Comparison of ENCODE assay signal across 22 cellular contexts in genomic region chr15:63080638-63081250, GRCh38. TPM values are rescaled to one million over a fixed set of nuclear protein-coding genes. Genes with fewer than 3 reads are reported as not detected.
DNase-seq lines count a peak whose midpoint lies in the region; ATAC-seq and TF ChIP-seq lines count a peak whose summit lies in the region.
"Had no signal": no experiment of that assay in that cellular context is flagged by ENCODE, and none has a peak within 500 bp of the region (broad histone marks: within the 10 kb centered on the region; RNA-seq: fewer than 3 reads in every experiment).

No MANE protein-coding gene starts in this region.

- H3K4me1 ChIP-seq in heart right ventricle (peaks cover 3 to 31% (median 13%) of the 10 kb centered on the region in 9 donors), gastrocnemius medialis (peaks cover 12 to 15% of the 10 kb centered on the region in 2 donors)
- H3K4me1 ChIP-seq: SJCRH30 had no signal

- TF ChIP-seq POLR2A in gastrocnemius medialis (IDR thresholded peaks at IDR 0.05) = no peak

- H3K4me3 ChIP-seq in heart right ventricle (no peak overlapping the region), gastrocnemius medialis (no peak overlapping the region), H7 (ENCODE audit: insufficient read depth, low read depth, low read length) (no peak overlapping the region)
- H3K4me3 ChIP-seq: cardiac muscle cell, left lung, SJCRH30, smooth muscle cell, transverse colon had no signal

- H3K9me3 ChIP-seq in heart right ventricle = no peaks in the 10 kb centered on the region
- no peaks in the 10 kb centered on the region for H3K9me3 ChIP-seq in gastrocnemius medialis
- H3K9me3 ChIP-seq: left lung, SJCRH30, transverse colon had no signal

- in situ Hi-C loops in gastrocnemius medialis (cut with MboI; ENCODE audit: low sequenced_read_pairs in 4 of 4) = no loop called here

- intact Hi-C loops in heart right ventricle (cut with DNase I) = no loop called here
- intact Hi-C loops in gastrocnemius medialis (cut with DNase I; ENCODE audit: low total_unique reads) = no loop called here
- intact Hi-C loops in left colon (cut with DNase I, micrococcal nuclease) = no loop called here

- 71 to 77% methylated on average over 10 of the region's 10 CpGs for WGBS in heart right ventricle, 2 donors

- H3K27ac ChIP-seq in heart right ventricle (peak overlapping the region; percentile 37 to 83 (median 64)), gastrocnemius medialis (peak overlapping the region; percentile 15 to 73 (median 60))
- H3K27ac ChIP-seq: 22Rv1, cardiac muscle cell, left lung, SJCRH30, VCaP had no signal

- no peaks in the 10 kb centered on the region for H3K36me3 ChIP-seq in heart right ventricle
- no peaks in the 10 kb centered on the region for H3K36me3 ChIP-seq in gastrocnemius medialis
- no peaks in the 10 kb centered on the region for H3K36me3 ChIP-seq in H7 (replicated peaks; ENCODE audit: control insufficient read depth, insufficient read depth, low read length)
- H3K36me3 ChIP-seq: cardiac muscle cell, left lung, SJCRH30, transverse colon had no signal

- peak; percentile 39 for DNase-seq in DMS 273 (lab: John Stamatoyannopoulos, UW; ENCODE audit: unreplicated experiment)
- DNase-seq in DMS 273 treated with DMSO at 0.1 percent for 48 hours (lab: John Stamatoyannopoulos, UW) = no peak
- DNase-seq in NCI-H69 (lab: John Stamatoyannopoulos, UW) = peak; percentile 40
- DNase-seq in heart right ventricle = no peak
- DNase-seq in gastrocnemius medialis = peak; percentile 30 to 69
- DNase-seq in cerebellar cortex (ENCODE audit: low spot score) = no peak
- DNase-seq in H7 = no peak
- no peak for DNase-seq in left colon
- DNase-seq: activated CD4-positive, alpha-beta T cell treated with anti-CD3 and anti-CD28 coated beads, Interleukin-2, amount 50 U/mL, for 48 hours; activated naive CD4-positive, alpha-beta T cell; amygdala; left lung; NCI-H1105; NCI-H748 treated with DMSO at 0.1 percent for 48 hours; SJCRH30; stimulated activated CD4-positive, alpha-beta T cell treated with anti-CD3 and anti-CD28 coated beads, Interleukin-2, amount 100 ng/mL, for 48 hours; T-helper 2 cell; transverse colon had no signal

- ATAC-seq in heart right ventricle = peak; percentile 24 to 88 (median 62)
- peak; percentile 88 for ATAC-seq in gastrocnemius medialis
- no peak for ATAC-seq in left colon

- H3K27me3 ChIP-seq in heart right ventricle (no peaks in the 10 kb centered on the region), gastrocnemius medialis (no peaks in the 10 kb centered on the region), H7 (ENCODE audit: control insufficient read depth, insufficient read depth, low read length) (no peaks in the 10 kb centered on the region)
- H3K27me3 ChIP-seq: cardiac muscle cell, left lung, SJCRH30, transverse colon had no signal

- TF ChIP-seq CTCF in heart right ventricle (IDR thresholded peaks at IDR 0.05) (no peak), gastrocnemius medialis (IDR thresholded peaks at IDR 0.05 in 4 of 5, conservative IDR thresholded peaks at IDR 0.05 in 1 of 5) (no peak)

RNA-seq across cellular contexts. Expression of gene TPM1, which starts 38.2 kb away (rescaled TPM):
- total RNA-seq in heart right ventricle = over 10,000 TPM; 11,955 to 17,571 (median 14,403) TPM
- polyA plus RNA-seq in heart right ventricle = over 10,000 TPM; 10,066 to 18,091 TPM
- 1,000 to 10,000 TPM in 1 of 4 donors, 100 to 1,000 TPM in 3; 656 to 1,383 (median 909) TPM for total RNA-seq in gastrocnemius medialis
- 274 and 292 TPM in 2 replicates for total RNA-seq in H7 (2014; rRNA removed; shearing (Covaris generic))
- total RNA-seq in left colon = 100 to 1,000 TPM; 576 to 607 TPM

RNA-seq across cellular contexts. Expression of gene LACTB, which starts 40.9 kb away (rescaled TPM):
- total RNA-seq in heart right ventricle = 10 to 100 TPM; 22.2 to 32.2 (median 24.6) TPM
- polyA plus RNA-seq in heart right ventricle = 10 to 100 TPM; 11.6 to 19.6 TPM
- 10 to 100 TPM; 35.4 to 41.1 (median 38.6) TPM for total RNA-seq in gastrocnemius medialis
- total RNA-seq in H7 (2014; rRNA removed; shearing (Covaris generic)) = 14.0 and 19.2 TPM in 2 replicates
- total RNA-seq in left colon = 10 to 100 TPM; 28.1 to 30.6 TPM

Comparison
In these comparisons a context has a peak if more than half of its experiments do, and no peak if none do; other contexts are left out.
1. DNase-seq: peak in DMS 273 (single experiment), NCI-H69 (single experiment) and gastrocnemius medialis (2 of 2); none in DMS 273 treated with DMSO at 0.1 percent for 48 hours (single experiment), heart right ventricle (0 of 2), cerebellar cortex (single experiment), H7 (single experiment) and left colon (0 of 2).
2. RNA of gene TPM1, which starts 38.2 kb away (total RNA-seq): 11,955 to 17,571 TPM in heart right ventricle; 656 to 1,383 TPM in gastrocnemius medialis, 576 to 607 TPM in left colon and 274 to 292 TPM in H7; every median in the first group is over 4 times any median in the second.